8 cellular contexts compared by ENCODE assay signal in genomic region chr12:64824130-64824499, GRCh38. TPM values are rescaled to one million over a fixed set of nuclear protein-coding genes. Genes with fewer than 3 reads are reported as not detected.
DNase-seq lines count a peak whose midpoint lies in the region; ATAC-seq and TF ChIP-seq lines count a peak whose summit lies in the region.

No MANE protein-coding gene starts in this region.

- no peak for TF ChIP-seq CTCF in coronary artery (IDR thresholded peaks at IDR 0.05)
- no peak for TF ChIP-seq CTCF in neural crest cell (conservative IDR thresholded peaks at IDR 0.05)

- peaks cover 5% of the 10 kb centered on the region for H3K9me3 Mint-ChIP-seq in neural crest cell

- H3K4me1 Mint-ChIP-seq in neural crest cell = peaks cover 27% of the 10 kb centered on the region

- ATAC-seq in HG03432 (IDR thresholded peaks at IDR 0.05; ENCODE audit: unreplicated experiment) (peak; percentile 19), HG02981 (IDR thresholded peaks at IDR 0.05; ENCODE audit: unreplicated experiment) (no peak)

- peak overlapping the region; percentile 37; the same call in 1 of the 2 replicates for H3K9ac ChIP-seq in ES-I3 (ENCODE audit: low read depth, low read length)

- H3K4me1 ChIP-seq in ES-I3 (ENCODE audit: insufficient read depth, low read length) = no peaks in the 10 kb centered on the region

- no peaks in the 10 kb centered on the region; the same call in 1 of the 2 replicates for H3K9me3 ChIP-seq in ES-I3 (ENCODE audit: control insufficient read depth, insufficient read depth, low read length)

- H3K36me3 Mint-ChIP-seq in neural crest cell (ENCODE audit: low read depth) = peaks cover 4% of the 10 kb centered on the region

- no peaks in the 10 kb centered on the region for H3K36me3 ChIP-seq in ES-I3 (ENCODE audit: insufficient read depth, low read length)

- peak overlapping the region; percentile 67 for H3K4me3 Mint-ChIP-seq in neural crest cell

- H3K27ac ChIP-seq in coronary artery = no peak overlapping the region

- peak overlapping the region; percentile 71 for H3K4me3 ChIP-seq in coronary artery

- H3K27ac Mint-ChIP-seq in neural crest cell (ENCODE audit: unreplicated experiment) = no peak overlapping the region

- no peak for DNase-seq in coronary artery (ENCODE audit: low spot score)
- no peak for DNase-seq in neural crest cell (ENCODE audit: low read depth, low spot score)
- DNase-seq in activated effector memory CD4-positive, alpha-beta T cell treated with anti-CD3 and anti-CD28 coated beads, Interleukin-2, amount 50 U/mL, for 16 hours = no peak
- no peak for DNase-seq in activated naive CD4-positive, alpha-beta T cell (lab: John Stamatoyannopoulos, UW)
- DNase-seq in NCI-H526 (lab: John Stamatoyannopoulos, UW) = no peak

- H3K27me3 Mint-ChIP-seq in neural crest cell (ENCODE audit: low read depth) = peaks cover 72% of the 10 kb centered on the region

RNA-seq across cellular contexts. Expression of gene TBC1D30, which starts 0.3 kb away (rescaled TPM):
- total RNA-seq in neural crest cell = 2.0 and 2.6 TPM in 2 replicates
